Comparison of ENCODE assay signal across 8 cellular contexts in the genomic region with DNA sequence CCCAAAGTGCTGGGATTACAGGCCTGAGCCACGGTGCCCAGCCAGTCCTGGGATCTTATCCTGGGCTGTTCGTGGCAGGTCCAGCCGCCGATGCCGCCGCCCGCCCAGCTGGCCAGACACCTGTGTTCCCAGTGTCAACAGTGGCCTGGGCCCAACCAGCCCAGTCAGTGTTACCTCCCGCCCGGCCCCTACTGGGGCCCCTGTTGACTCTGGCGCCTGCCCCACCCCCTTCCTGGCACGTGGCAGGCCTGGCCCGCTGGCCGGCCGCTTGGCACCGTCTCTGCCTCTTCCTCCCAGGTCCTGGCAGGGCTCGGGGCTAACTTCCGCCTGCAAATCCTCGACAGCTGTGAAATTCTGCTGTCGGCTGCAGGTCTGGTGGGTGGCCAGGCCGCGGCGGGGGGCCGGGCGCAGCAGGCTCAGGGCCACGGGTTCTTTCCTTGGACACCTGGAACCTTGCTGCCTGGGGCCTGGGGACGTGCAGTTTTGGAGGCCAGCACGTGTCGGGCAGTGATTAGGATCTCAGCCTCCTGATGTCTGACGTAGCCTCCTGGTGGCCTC. TPM values are rescaled to one million over a fixed set of nuclear protein-coding genes. Genes with fewer than 3 reads are reported as not detected.
DNase-seq lines count a peak whose midpoint lies in the region; ATAC-seq and TF ChIP-seq lines count a peak whose summit lies in the region.

No MANE protein-coding gene starts in this region.

- intact Hi-C loops in activated B cell treated with CpG ODN at 0.5 μM for 24 hours (cut with micrococcal nuclease): no loop called here
- intact Hi-C loops in left ventricle myocardium superior (cut with micrococcal nuclease): no loop called here
- intact Hi-C loops in sigmoid colon (cut with DNase I): no loop called here

- no peaks in the 10 kb centered on the region for H3K36me3 ChIP-seq in sigmoid colon

- ATAC-seq in activated B cell treated with CpG ODN at 0.5 μM for 24 hours (ENCODE audit: low read depth): peak; percentile 15
- peak; percentile 92 for ATAC-seq in left ventricle myocardium superior
- no peak for ATAC-seq in GM21390 (IDR thresholded peaks at IDR 0.05; ENCODE audit: unreplicated experiment)
- ATAC-seq in GM21360 (IDR thresholded peaks at IDR 0.05; ENCODE audit: unreplicated experiment): no peak

- H3K27me3 ChIP-seq in sigmoid colon: no peaks in the 10 kb centered on the region

- 6 to 27% methylated on average over 29 of the region's 29 CpGs for WGBS in sigmoid colon, 2 donors

- POLR2A ChIA-PET in activated B cell treated with CpG ODN at 0.5 μM for 24 hours (lab: Charles Lee): interaction anchor here (0.5 to 1.7 kb wide), 2 partner anchors 12 to 474 kb away, joined by 3 to 8 read pairs; no protein-coding TSS in a partner anchor

- peak overlapping the region in 1 of 4 donors; percentile 8 for H3K4me3 ChIP-seq in sigmoid colon

- peaks cover 0 to 42% (median 36%) of the 10 kb centered on the region in 4 donors for H3K4me1 ChIP-seq in sigmoid colon

- peaks cover 22% of the 10 kb centered on the region for H3K36me3 Mint-ChIP-seq in activated B cell treated with CpG ODN at 0.5 μM for 24 hours (ENCODE audit: low read depth)
- H3K36me3 Mint-ChIP-seq in activated naive CD8-positive, alpha-beta T cell treated with anti-CD3 and anti-CD28 coated beads for 36 hours: peaks cover 6% of the 10 kb centered on the region

- H3K27ac ChIP-seq in sigmoid colon: peak overlapping the region; percentile 72 to 89 (median 79)

- no peaks in the 10 kb centered on the region for H3K27me3 Mint-ChIP-seq in activated B cell treated with CpG ODN at 0.5 μM for 24 hours
- peaks cover 19% of the 10 kb centered on the region for H3K27me3 Mint-ChIP-seq in activated naive CD8-positive, alpha-beta T cell treated with anti-CD3 and anti-CD28 coated beads for 36 hours

- H3K4me1 Mint-ChIP-seq in activated B cell treated with CpG ODN at 0.5 μM for 24 hours: peaks cover 54% of the 10 kb centered on the region
- H3K4me1 Mint-ChIP-seq in activated naive CD8-positive, alpha-beta T cell treated with anti-CD3 and anti-CD28 coated beads for 36 hours: peaks cover 23% of the 10 kb centered on the region

- H3K9me3 Mint-ChIP-seq in activated B cell treated with CpG ODN at 0.5 μM for 24 hours: no peaks in the 10 kb centered on the region
- no peaks in the 10 kb centered on the region for H3K9me3 Mint-ChIP-seq in activated naive CD8-positive, alpha-beta T cell treated with anti-CD3 and anti-CD28 coated beads for 36 hours

- CTCF ChIA-PET in activated B cell treated with CpG ODN at 0.5 μM for 24 hours (lab: Charles Lee): interaction anchor here (0.9 kb wide), 1 partner anchor 34 kb away, joined by 3 read pairs; no protein-coding TSS in a partner anchor

- peak in 2 of 4 donors; percentile 31 to 38 for TF ChIP-seq EP300 in sigmoid colon (IDR thresholded peaks at IDR 0.05)

- TF ChIP-seq POLR2A in sigmoid colon (IDR thresholded peaks at IDR 0.05): no peak

- no peaks in the 10 kb centered on the region for H3K9me3 ChIP-seq in sigmoid colon

- TF ChIP-seq CTCF in activated B cell treated with CpG ODN at 0.5 μM for 24 hours (IDR thresholded peaks at IDR 0.05) (no peak), sigmoid colon (IDR thresholded peaks at IDR 0.05) (no peak)

- DNase-seq in GF-D8 (lab: John Stamatoyannopoulos, UW) (peak; percentile 85), activated B cell treated with CpG ODN at 0.5 μM for 24 hours (no peak), left ventricle myocardium superior (peak; percentile 93), sigmoid colon (peak; percentile 94), NCI-H2107 treated with DMSO at 0.1 percent for 48 hours (lab: John Stamatoyannopoulos, UW; ENCODE audit: unreplicated experiment) (no peak)
- DNase-seq in activated naive CD8-positive, alpha-beta T cell treated with anti-CD3 and anti-CD28 coated beads for 36 hours: no peak

- H3K4me3 Mint-ChIP-seq in activated B cell treated with CpG ODN at 0.5 μM for 24 hours: no peak overlapping the region
- no peak overlapping the region for H3K4me3 Mint-ChIP-seq in activated naive CD8-positive, alpha-beta T cell treated with anti-CD3 and anti-CD28 coated beads for 36 hours

- H3K27ac Mint-ChIP-seq in activated B cell treated with CpG ODN at 0.5 μM for 24 hours: no peak overlapping the region
- no peak overlapping the region for H3K27ac Mint-ChIP-seq in activated naive CD8-positive, alpha-beta T cell treated with anti-CD3 and anti-CD28 coated beads for 36 hours

RNA-seq across cellular contexts. Expression of a gene that starts 9.1 kb away (rescaled TPM):
- total RNA-seq in activated B cell treated with CpG ODN at 0.5 μM for 24 hours: 67.7 and 74.9 TPM in 2 replicates
- 5.7 TPM for total RNA-seq in left ventricle myocardium superior
- 10 to 100 TPM in 1 of 4 donors, 1 to 10 TPM in 3; 3.1 to 11.6 (median 4.3) TPM for total RNA-seq in sigmoid colon
- polyA plus RNA-seq in sigmoid colon: 1 to 10 TPM; 1.4 to 6.0 (median 1.8) TPM
- 10 to 100 TPM; 10.2 to 11.8 TPM for total RNA-seq in activated naive CD8-positive, alpha-beta T cell treated with anti-CD3 and anti-CD28 coated beads for 36 hours

RNA-seq across cellular contexts. Expression of a gene that starts 17.8 kb away (rescaled TPM):
- total RNA-seq in activated B cell treated with CpG ODN at 0.5 μM for 24 hours (0.49 TPM in 2 replicates), left ventricle myocardium superior (not detected), sigmoid colon (not detected)
- polyA plus RNA-seq in sigmoid colon: under 1 TPM in 1 of 3 donors, not detected in 2; 0.13 TPM
- total RNA-seq in activated naive CD8-positive, alpha-beta T cell treated with anti-CD3 and anti-CD28 coated beads for 36 hours: 10 to 100 TPM; 12.2 to 13.3 TPM

RNA-seq across cellular contexts. Expression of a gene that starts 21.9 kb away (rescaled TPM):
- 174 and 189 TPM in 2 replicates for total RNA-seq in activated B cell treated with CpG ODN at 0.5 μM for 24 hours
- total RNA-seq in left ventricle myocardium superior: 20.0 TPM
- 10 to 100 TPM; 21.4 to 37.2 (median 27.7) TPM for total RNA-seq in sigmoid colon
- polyA plus RNA-seq in sigmoid colon: 10 to 100 TPM; 30.5 to 85.3 (median 33.0) TPM
- 10 to 100 TPM; 50.5 to 51.7 TPM for total RNA-seq in activated naive CD8-positive, alpha-beta T cell treated with anti-CD3 and anti-CD28 coated beads for 36 hours

RNA-seq across cellular contexts. Expression of a gene that starts 41.7 kb away (rescaled TPM):
- total RNA-seq in activated B cell treated with CpG ODN at 0.5 μM for 24 hours: not detected in 2 replicates
- total RNA-seq in left ventricle myocardium superior: not detected
- total RNA-seq in sigmoid colon: not detected
- not detected for polyA plus RNA-seq in sigmoid colon
- total RNA-seq in activated naive CD8-positive, alpha-beta T cell treated with anti-CD3 and anti-CD28 coated beads for 36 hours: not detected

RNA-seq across cellular contexts. Expression of a gene that starts 42.0 kb away (rescaled TPM):
- total RNA-seq in activated B cell treated with CpG ODN at 0.5 μM for 24 hours (76.1 and 79.3 TPM in 2 replicates), left ventricle myocardium superior (23.7 TPM), sigmoid colon (10 to 100 TPM; 22.4 to 33.2 (median 25.6) TPM)
- 10 to 100 TPM; 36.1 to 62.5 (median 51.7) TPM for polyA plus RNA-seq in sigmoid colon
- total RNA-seq in activated naive CD8-positive, alpha-beta T cell treated with anti-CD3 and anti-CD28 coated beads for 36 hours: 10 to 100 TPM; 39.8 to 40.3 TPM

Comparison
In these comparisons a context has a peak if more than half of its experiments do, and no peak if none do; other contexts are left out.
1. DNase-seq: peak in GF-D8 (single experiment), left ventricle myocardium superior (single experiment) and sigmoid colon (single experiment); none in activated B cell treated with CpG ODN at 0.5 μM for 24 hours (single experiment), NCI-H2107 treated with DMSO at 0.1 percent for 48 hours (single experiment) and activated naive CD8-positive, alpha-beta T cell treated with anti-CD3 and anti-CD28 coated beads for 36 hours (single experiment).
2. ATAC-seq: peak in activated B cell treated with CpG ODN at 0.5 μM for 24 hours (single experiment) and left ventricle myocardium superior (single experiment); none in GM21390 (single experiment) and GM21360 (single experiment).